In the genomic region with DNA sequence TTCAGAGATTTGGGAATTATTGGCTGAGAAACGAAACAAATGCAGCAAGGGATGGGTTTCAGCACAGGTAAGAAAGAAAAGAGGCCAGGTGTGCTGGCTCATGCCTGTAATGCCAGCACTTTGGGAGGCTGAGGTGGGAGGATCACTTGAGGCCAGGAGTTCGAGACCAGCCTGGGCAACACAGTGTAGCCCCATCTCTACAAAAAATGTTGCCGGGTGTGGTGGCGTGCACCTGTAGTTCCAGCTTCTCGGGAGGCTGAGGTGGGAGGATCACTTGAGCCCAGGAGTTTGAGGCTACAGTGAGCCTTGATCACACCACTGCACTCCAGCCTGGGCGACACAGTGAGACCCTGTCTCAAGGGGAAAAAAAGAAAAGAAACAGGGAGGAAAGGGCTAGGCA, we compare ENCODE assay signal across 13 cellular contexts. TPM values are rescaled to one million over a fixed set of nuclear protein-coding genes. Genes with fewer than 3 reads are reported as not detected.
"Had no signal": no experiment of that assay in that cellular context is flagged by ENCODE, and none has a peak within 500 bp of the region (broad histone marks: within the 10 kb centered on the region; RNA-seq: fewer than 3 reads in every experiment).

No MANE protein-coding gene starts in this region.

RNA-seq across cellular contexts. Expression of a gene that starts 20.2 kb away (rescaled TPM):
- total RNA-seq: activated CD4-positive, alpha-beta memory T cell treated with anti-CD3 and anti-CD28 coated beads, Interleukin-2, amount 10 ng/mL, durations not matched to agents 7 days and 5 days; activated CD4-positive, alpha-beta T cell treated with anti-CD3 and anti-CD28 coated beads, Interleukin-2, amount 10 ng/mL, durations not matched to agents 7 days and 5 days; activated naive CD4-positive, alpha-beta T cell treated with anti-CD3 and anti-CD28 coated beads, Interleukin-2, amount 50 U/mL, for 72 hours; activated naive CD8-positive, alpha-beta T cell treated with anti-CD3 and anti-CD28 coated beads, Interleukin-2, amount 10 ng/mL, durations not matched to agents 7 days and 5 days; activated T-helper 1 cell treated with anti-CD3 and anti-CD28 coated beads, Interleukin-12 subunit alpha, Interleukin-12 subunit beta, Interleukin-2, Interleukin-4 antibody, amounts not matched to agents 30 ng/mL and 10 ng/mL and 1 ng/mL, durations not matched to agents 14 hours and 24 hours and 36 hours; ascending aorta; endothelial cell of umbilical vein; esophagus squamous epithelium; fibroblast of lung; fibroblast of villous mesenchyme; gastroesophageal sphincter; glomerular endothelial cell; T-helper 1 cell treated with Interleukin-12 subunit alpha and Interleukin-12 subunit beta and Interleukin-4 antibody, amounts not matched to agents 30 ng/mL and 1 ng/mL, for 36 hours had no signal
